ENCODE assay signal across 14 cellular contexts in the genomic region with DNA sequence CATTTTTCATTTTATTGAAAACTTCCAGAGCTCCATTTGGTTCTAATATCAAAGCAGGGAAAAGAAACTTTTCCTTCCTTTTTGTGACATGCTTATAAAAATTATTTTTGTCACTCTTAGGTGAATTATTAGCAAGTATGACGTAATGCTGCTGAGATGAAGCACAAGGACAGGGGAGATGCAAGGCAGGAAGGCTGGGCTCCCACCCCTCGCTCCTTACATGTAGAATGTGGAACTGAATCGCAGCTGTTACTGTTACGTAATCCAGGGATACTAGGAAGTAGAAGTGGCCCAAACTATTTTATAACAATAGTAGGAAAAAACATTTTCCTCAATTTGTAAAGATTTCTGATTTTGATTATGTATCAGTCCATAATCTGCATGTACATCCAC. TPM values are rescaled to one million over a fixed set of nuclear protein-coding genes. Genes with fewer than 3 reads are reported as not detected.
DNase-seq lines count a peak whose midpoint lies in the region; ATAC-seq and TF ChIP-seq lines count a peak whose summit lies in the region.
"Had no signal": no experiment of that assay in that cellular context is flagged by ENCODE, and none has a peak within 500 bp of the region (broad histone marks: within the 10 kb centered on the region; RNA-seq: fewer than 3 reads in every experiment).

No MANE protein-coding gene starts in this region.

- H3K36me3 ChIP-seq in upper lobe of left lung, result no peaks in the 10 kb centered on the region
- H3K36me3 ChIP-seq: Peyer's patch had no signal

- DNase-seq in NOMO-1 treated with DMSO at 0.1 percent for 48 hours (lab: John Stamatoyannopoulos, UW; ENCODE audit: unreplicated experiment), result peak; percentile 18
- no peak for DNase-seq in NOMO-1 treated with dmso at 0.1 percent for 144 hours (lab: John Stamatoyannopoulos, UW; ENCODE audit: unreplicated experiment)
- DNase-seq in lung microvascular endothelial cell (ENCODE audit: low read depth in 2 of 2), result peak; percentile 28 to 29
- peak in 1 of 2 donors; percentile 67 for DNase-seq in upper lobe of left lung
- no peak for DNase-seq in HT-29 (ENCODE audit: low spot score)
- no peak for DNase-seq in GM10266 (ENCODE audit: extremely low spot score)
- DNase-seq in stimulated activated CD4-positive, alpha-beta T cell treated with anti-CD3 and anti-CD28 coated beads, Interleukin-2, amount 100 ng/mL, for 24 hours, result no peak
- DNase-seq: activated T-cell treated with anti-CD3 and anti-CD28 coated beads, Interleukin-2, amount 50 U/mL, for 4 hours; central memory CD4-positive, alpha-beta T cell; naive thymus-derived CD4-positive, alpha-beta T cell; stimulated activated CD4-positive, alpha-beta T cell treated with anti-CD3 and anti-CD28 coated beads, Interleukin-4, amount 100 ng/mL, for 4 hours had no signal

- peaks cover 14% of the 10 kb centered on the region for H3K4me1 Mint-ChIP-seq in brain

- WGBS in upper lobe of left lung, 2 donors, result 21 to 31% methylated on average over 4 of the region's 4 CpGs

- no peaks in the 10 kb centered on the region for H3K27me3 ChIP-seq in upper lobe of left lung
- H3K27me3 ChIP-seq: Peyer's patch had no signal

- peak in 1 of 2 donors; percentile 78 for ATAC-seq in upper lobe of left lung (ENCODE audit: low FRiP score in 2 of 2)
- ATAC-seq: activated T-cell treated with anti-CD3 and anti-CD28 coated beads, Interleukin-2, amount 50 U/mL, for 4 hours; naive thymus-derived CD4-positive, alpha-beta T cell had no signal

- no peaks in the 10 kb centered on the region for H3K9me3 ChIP-seq in upper lobe of left lung
- H3K9me3 ChIP-seq: Peyer's patch had no signal

- H3K4me3 ChIP-seq in upper lobe of left lung, result peak overlapping the region in 1 of 4 donors; percentile 1
- H3K4me3 ChIP-seq: Peyer's patch had no signal

- peak overlapping the region in 3 of 5 experiments; percentile 60 to 83 (median 68) for H3K27ac Mint-ChIP-seq in brain
- H3K27ac Mint-ChIP-seq: naive thymus-derived CD4-positive, alpha-beta T cell had no signal

- peaks cover 13 to 58% (median 42%) of the 10 kb centered on the region in 4 donors for H3K4me1 ChIP-seq in upper lobe of left lung

- peak overlapping the region in 1 of 5 experiments; percentile 15 for H3K4me3 Mint-ChIP-seq in brain
- H3K4me3 Mint-ChIP-seq: activated T-cell treated with anti-CD3 and anti-CD28 coated beads, Interleukin-2, amount 50 U/mL, for 4 hours; naive thymus-derived CD4-positive, alpha-beta T cell had no signal

- peaks cover 7% of the 10 kb centered on the region for H3K36me3 Mint-ChIP-seq in brain

- peaks cover 1 to 11% (median 9%) of the 10 kb centered on the region in 5 experiments for H3K9me3 Mint-ChIP-seq in brain
- H3K9me3 Mint-ChIP-seq: activated T-cell treated with anti-CD3 and anti-CD28 coated beads, Interleukin-2, amount 50 U/mL, for 4 hours had no signal

- no peak for TF ChIP-seq POLR2A in upper lobe of left lung (IDR thresholded peaks at IDR 0.05)

- peak overlapping the region; percentile 62 to 86 (median 74) for H3K27ac ChIP-seq in upper lobe of left lung

- TF ChIP-seq EP300 in upper lobe of left lung (IDR thresholded peaks at IDR 0.05), result no peak

- TF ChIP-seq CTCF in brain (conservative IDR thresholded peaks at IDR 0.05) (no peak), upper lobe of left lung (IDR thresholded peaks at IDR 0.05) (no peak), GM10266 (IDR thresholded peaks at IDR 0.05; ENCODE audit: control insufficient read depth, insufficient read depth, low read depth, missing control alignments) (no peak)

- H3K27me3 Mint-ChIP-seq in brain, result peaks cover 3% of the 10 kb centered on the region

RNA-seq across cellular contexts. Expression of a gene that starts 17.1 kb away (rescaled TPM):
- 24.9 TPM for polyA plus RNA-seq in brain (ENCODE audit: insufficient read depth, low read depth, low replicate concordance)
- total RNA-seq in lung microvascular endothelial cell (16.3 and 23.4 TPM in 2 replicates), upper lobe of left lung (10 to 100 TPM; 22.0 to 41.9 (median 33.3) TPM)
- total RNA-seq in HT-29 (2014; rRNA removed; shearing (Covaris generic)), result 49.5 and 52.3 TPM in 2 replicates

RNA-seq across cellular contexts. Expression of a gene that starts 39.6 kb away (rescaled TPM):
- polyA plus RNA-seq in brain (ENCODE audit: insufficient read depth, low read depth, low replicate concordance), result 25.5 TPM
- total RNA-seq in lung microvascular endothelial cell, result 17.4 and 23.2 TPM in 2 replicates
- 100 to 1,000 TPM; 106 to 154 (median 139) TPM for total RNA-seq in upper lobe of left lung
- 60.6 and 71.1 TPM in 2 replicates for total RNA-seq in HT-29 (2014; rRNA removed; shearing (Covaris generic))

RNA-seq across cellular contexts. Expression of a gene that starts 54.5 kb away (rescaled TPM):
- polyA plus RNA-seq in brain (ENCODE audit: insufficient read depth, low read depth, low replicate concordance), result not detected
- total RNA-seq in lung microvascular endothelial cell, result not detected in 2 replicates
- not detected for total RNA-seq in upper lobe of left lung
- total RNA-seq in HT-29 (2014; rRNA removed; shearing (Covaris generic)), result not detected in 2 replicates
- total RNA-seq: activated T-cell treated with anti-CD3 and anti-CD28 coated beads, Interleukin-2, amount 50 U/mL, for 4 hours; naive thymus-derived CD4-positive, alpha-beta T cell; Peyer's patch; temporal lobe had no signal
- polyA plus RNA-seq: naive thymus-derived CD4-positive, alpha-beta T cell had no signal

Comparison
In these comparisons a context has a peak if more than half of its experiments do, and no peak if none do; other contexts are left out.
1. DNase-seq: peak in NOMO-1 treated with DMSO at 0.1 percent for 48 hours (single experiment) and lung microvascular endothelial cell (2 of 2); none in NOMO-1 treated with dmso at 0.1 percent for 144 hours (single experiment), HT-29 (single experiment), GM10266 (single experiment) and stimulated activated CD4-positive, alpha-beta T cell treated with anti-CD3 and anti-CD28 coated beads, Interleukin-2, amount 100 ng/mL, for 24 hours (0 of 2).